ENCODE assay signal across 8 cellular contexts in the genomic region with DNA sequence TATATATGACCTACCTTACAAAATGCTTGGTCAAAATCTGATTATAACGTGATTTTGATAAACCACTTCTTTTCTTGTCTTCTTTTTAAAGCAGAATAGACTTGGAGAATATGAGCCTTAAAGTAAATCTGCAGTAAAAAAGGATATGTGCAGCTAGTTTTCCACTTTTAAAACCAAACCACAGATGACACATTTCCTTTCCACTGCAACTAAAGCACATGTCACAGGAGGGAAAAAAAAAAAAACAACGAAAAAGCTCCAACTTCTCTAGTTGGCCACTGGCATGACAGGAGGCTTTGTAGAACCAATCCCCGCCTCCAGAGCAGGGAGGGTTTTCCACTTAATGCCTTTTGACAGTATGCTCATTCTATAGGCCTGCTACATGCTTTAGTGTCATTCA. TPM values are rescaled to one million over a fixed set of nuclear protein-coding genes. Genes with fewer than 3 reads are reported as not detected.
DNase-seq lines count a peak whose midpoint lies in the region; ATAC-seq and TF ChIP-seq lines count a peak whose summit lies in the region.

A gene with protein sequence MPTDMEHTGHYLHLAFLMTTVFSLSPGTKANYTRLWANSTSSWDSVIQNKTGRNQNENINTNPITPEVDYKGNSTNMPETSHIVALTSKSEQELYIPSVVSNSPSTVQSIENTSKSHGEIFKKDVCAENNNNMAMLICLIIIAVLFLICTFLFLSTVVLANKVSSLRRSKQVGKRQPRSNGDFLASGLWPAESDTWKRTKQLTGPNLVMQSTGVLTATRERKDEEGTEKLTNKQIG (minus strand): TSS at position 142 of the 400 bp plus-strand sequence. CDS start 2,609 bp downstream, outside the sequence.

- no peaks in the 10 kb centered on the region for H4K20me1 ChIP-seq in OCI-LY7 (ENCODE audit: insufficient read depth, low read length)

- H3K4me1 ChIP-seq in OCI-LY7 (ENCODE audit: insufficient read depth, low read length, poor library complexity, severe bottlenecking): peaks cover 25% of the 10 kb centered on the region

- peaks cover 39% of the 10 kb centered on the region for H3K36me3 Mint-ChIP-seq in activated T-cell treated with anti-CD3 and anti-CD28 coated beads, Interleukin-2, amount 50 U/mL, for 24 hours (ENCODE audit: low read depth)

- peaks cover 59% of the 10 kb centered on the region for H3K79me2 ChIP-seq in OCI-LY7 (ENCODE audit: insufficient read depth, low read depth, low read length)

- TF ChIP-seq CTCF in OCI-LY7 (conservative IDR thresholded peaks at IDR 0.05; ENCODE audit: low read length): no peak
- TF ChIP-seq CTCF in fibroblast of villous mesenchyme (IDR thresholded peaks at IDR 0.05; ENCODE audit: insufficient read depth, low read depth, low read length): no peak

- H3K36me3 ChIP-seq in OCI-LY7 (ENCODE audit: insufficient read depth, low read length): peaks cover 12% of the 10 kb centered on the region; the same call in 1 of the 2 replicates

- CTCF ChIA-PET in OCI-LY7 (lab: Charles Lee; ENCODE audit: unreplicated experiment): no interaction called here

- H3K4me2 ChIP-seq in OCI-LY7 (ENCODE audit: low read length): peak within 1 kb of the TSS; percentile 93

- H3K27me3 Mint-ChIP-seq in activated T-cell treated with anti-CD3 and anti-CD28 coated beads, Interleukin-2, amount 50 U/mL, for 24 hours: no peaks in the 10 kb centered on the region

- no peaks in the 10 kb centered on the region for H3K9me2 ChIP-seq in OCI-LY7 (ENCODE audit: insufficient read depth, low read length)

- POLR2A ChIA-PET in OCI-LY7 (lab: Charles Lee): interaction anchor here (0.7 to 1.0 kb wide), 3 partner anchors 10 to 317 kb away, joined by 3 to 5 read pairs (median 3); no protein-coding TSS in a partner anchor

- DNase-seq in OCI-LY7 (ENCODE audit: low spot score) (peak; percentile 89), fibroblast of villous mesenchyme (ENCODE audit: low read depth) (peak; percentile 72), sciatic nerve (ENCODE audit: low spot score) (no peak), NCI-H1105 (lab: John Stamatoyannopoulos, UW) (no peak)
- peak; percentile 58 for DNase-seq in activated T-cell treated with anti-CD3 and anti-CD28 coated beads, Interleukin-2, amount 50 U/mL, for 24 hours

- H2AFZ ChIP-seq in OCI-LY7 (ENCODE audit: low read length): peak within 1 kb of the TSS; percentile 1; the same call in 1 of the 2 replicates

- peak within 1 kb of the TSS; percentile 92 for H3K27ac Mint-ChIP-seq in activated T-cell treated with anti-CD3 and anti-CD28 coated beads, Interleukin-2, amount 50 U/mL, for 24 hours

- H3K27ac ChIP-seq in OCI-LY7 (ENCODE audit: low read depth, low read length, poor library complexity, severe bottlenecking): peak within 1 kb of the TSS; percentile 97

- no peaks in the 10 kb centered on the region for H3K9me3 Mint-ChIP-seq in activated T-cell treated with anti-CD3 and anti-CD28 coated beads, Interleukin-2, amount 50 U/mL, for 24 hours

- H3K9me3 ChIP-seq in OCI-LY7 (ENCODE audit: low read length): no peaks in the 10 kb centered on the region

- no TSS peak for BruUV-seq in OCI-LY7 (replicated peaks; lab: Mats Ljungman, UMichigan)

- H3K4me1 Mint-ChIP-seq in activated T-cell treated with anti-CD3 and anti-CD28 coated beads, Interleukin-2, amount 50 U/mL, for 24 hours (ENCODE audit: low read depth): peaks cover 44% of the 10 kb centered on the region

- H3K4me3 Mint-ChIP-seq in activated T-cell treated with anti-CD3 and anti-CD28 coated beads, Interleukin-2, amount 50 U/mL, for 24 hours: peak within 1 kb of the TSS; percentile 69

- H3K4me3 ChIP-seq in OCI-LY7 (ENCODE audit: low read depth, low read length, poor library complexity, severe bottlenecking) (peak within 1 kb of the TSS; percentile 77), fibroblast of villous mesenchyme (ENCODE audit: low read depth, low read length) (peak within 1 kb of the TSS; percentile 22)

- ATAC-seq in GM18511 (IDR thresholded peaks at IDR 0.05; ENCODE audit: unreplicated experiment) (peak; percentile 62), sciatic nerve (peak; percentile 73), HG03342 (IDR thresholded peaks at IDR 0.05; ENCODE audit: unreplicated experiment) (no peak), GM21528 (IDR thresholded peaks at IDR 0.05; ENCODE audit: low FRiP score, unreplicated experiment) (no peak)

- intact Hi-C loops in OCI-LY7 (cut with micrococcal nuclease; ENCODE audit: unreplicated experiment) (loop anchor here (1.0 kb wide), 1 partner anchor 12 kb away; no protein-coding TSS in a partner anchor), sciatic nerve (cut with DNase I) (loop anchor here (2.0 kb wide), 1 partner anchor 53 kb away; no protein-coding TSS in a partner anchor)

RNA-seq across cellular contexts. Expression of the gene that starts here (rescaled TPM):
- total RNA-seq in OCI-LY7 (2014; rRNA removed; shearing (Covaris generic)): 11.6 and 14.1 TPM in 2 replicates
- total RNA-seq in OCI-LY7 (2022) (28.1 and 31.3 TPM in 2 replicates), fibroblast of villous mesenchyme (0.32 and 0.43 TPM in 2 replicates), sciatic nerve (9.3 TPM)

Comparison
In these comparisons a context has a peak if more than half of its experiments do, and no peak if none do; other contexts are left out.
1. Peak in DNase-seq and H3K4me3 ChIP-seq in fibroblast of villous mesenchyme; RNA of the gene not detected or under 1 TPM.
2. ATAC-seq: peak in GM18511 (single experiment) and sciatic nerve (single experiment); none in HG03342 (single experiment) and GM21528 (single experiment).
3. DNase-seq: peak in OCI-LY7 (single experiment) and activated T-cell treated with anti-CD3 and anti-CD28 coated beads, Interleukin-2, amount 50 U/mL, for 24 hours (single experiment); none in sciatic nerve (single experiment) and NCI-H1105 (single experiment).